8 cellular contexts compared by ENCODE assay signal in the genomic region with DNA sequence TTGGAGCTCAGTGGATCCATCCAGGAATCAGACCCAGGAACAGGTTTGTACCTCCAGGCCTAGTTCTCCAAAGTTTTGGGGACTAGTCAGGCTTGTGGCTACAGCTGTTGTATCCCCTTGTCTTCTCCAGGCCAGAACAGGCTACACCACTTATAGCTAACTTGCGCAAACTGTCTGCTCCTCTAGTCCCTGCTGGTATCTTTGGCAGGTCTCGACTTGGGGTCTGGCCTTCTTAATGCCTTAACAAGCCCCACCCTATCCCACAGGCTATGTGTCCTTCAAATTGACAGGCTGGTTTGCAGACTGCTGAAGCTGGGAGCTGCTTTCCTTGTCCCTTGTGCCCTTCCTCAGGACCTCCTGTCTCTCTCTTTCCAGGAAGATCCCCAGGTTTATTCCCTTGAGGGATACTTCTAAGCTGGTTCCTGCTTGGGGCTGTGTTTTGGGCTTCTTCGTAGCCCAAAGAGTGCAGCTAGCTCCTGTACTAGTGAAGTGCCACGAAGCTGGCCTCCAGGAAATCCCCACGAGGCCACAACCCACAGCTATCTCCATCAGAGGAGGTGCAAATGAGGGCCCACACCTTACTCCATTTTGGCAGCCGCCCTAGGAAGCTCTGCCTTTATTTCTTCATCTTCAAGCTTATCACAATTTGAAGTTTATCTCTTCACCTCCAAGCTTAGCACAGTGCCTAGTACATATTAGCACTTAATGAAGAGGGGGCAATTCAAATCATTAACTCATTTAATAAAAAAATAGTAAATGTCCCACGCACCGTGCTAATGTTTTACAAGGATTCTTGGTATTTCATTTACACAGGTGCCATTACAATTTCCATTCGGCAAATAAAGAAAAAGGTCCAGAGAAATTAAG. TPM values are rescaled to one million over a fixed set of nuclear protein-coding genes. Genes with fewer than 3 reads are reported as not detected.
DNase-seq lines count a peak whose midpoint lies in the region; ATAC-seq, FAIRE-seq and TF ChIP-seq lines count a peak whose summit lies in the region.

No MANE protein-coding gene starts in this region.

- H3K79me2 ChIP-seq in HepG2 (ENCODE audit: insufficient read depth, low read length) = peaks cover 5% of the 10 kb centered on the region

- WGBS in HepG2 (ENCODE audit: low lambda C conversion rate) = 45% methylated on average over 9 of the region's 9 CpGs

- H3K27ac Mint-ChIP-seq in activated naive CD8-positive, alpha-beta T cell = peak overlapping the region; percentile 93

- FAIRE-seq in HepG2 (lab: Jason Lieb, UNC) = no peak

- H3K9me3 ChIP-seq in HepG2 (ENCODE audit: low read length) = no peaks in the 10 kb centered on the region
- no peaks in the 10 kb centered on the region for H3K9me3 ChIP-seq in subcutaneous abdominal adipose tissue (ENCODE audit: control insufficient read depth in 5 of 5, low read length in 5 of 5)

- no peaks in the 10 kb centered on the region for H4K20me1 ChIP-seq in HepG2 (ENCODE audit: insufficient read depth, low read length)

- no peaks in the 10 kb centered on the region for H3K27me3 Mint-ChIP-seq in activated naive CD8-positive, alpha-beta T cell

- TF ChIP-seq EP300 in HepG2 (IDR thresholded peaks at IDR 0.05; ENCODE audit: low read depth in 2 of 2, low read length in 2 of 2) (no peak), HepG2 (CRISPR knock-in tag; IDR thresholded peaks at IDR 0.05; ENCODE audit: borderline replicate concordance) (no peak)

- peak overlapping the region; percentile 97 for H3K4me2 ChIP-seq in HepG2 (ENCODE audit: low read depth, low read length)

- peaks cover 37% of the 10 kb centered on the region for H3K4me1 Mint-ChIP-seq in activated naive CD8-positive, alpha-beta T cell (ENCODE audit: low read depth)

- H3K36me3 ChIP-seq in HepG2 (replicated peaks in 1 of 2; ENCODE audit: control insufficient read depth in 1 of 2, insufficient read depth in 2 of 2, low read length in 2 of 2) (peaks cover 3 to 18% of the 10 kb centered on the region in 2 experiments; a peak in 4 of 5 replicates), subcutaneous abdominal adipose tissue (ENCODE audit: control insufficient read depth in 5 of 5, insufficient read depth in 5 of 5, low read length in 5 of 5) (peaks cover 4 to 28% (median 23%) of the 10 kb centered on the region in 5 donors)

- in situ Hi-C loops in HepG2 (cut with HindIII; ENCODE audit: extremely low pct_ligation_motif_present, low pct_unique_long_range_greater_than_20kb) = loop anchor here (25.0 kb wide), 1 partner anchor 375 kb away; no protein-coding TSS in a partner anchor

- POLR2A ChIA-PET in HepG2 (lab: Yijun Ruan, JAX) = interaction anchor here (1.0 to 1.8 kb wide), 7 partner anchors 11 to 563 kb away, joined by 3 to 15 read pairs (median 3); a partner anchor contains a TSS

- TF ChIP-seq POLR2A in HepG2 (IDR thresholded peaks at IDR 0.05; ENCODE audit: insufficient read depth in 1 of 2, low read depth in 2 of 2, low read length in 2 of 2) = no peak

- H2AFZ ChIP-seq in HepG2 (ENCODE audit: low read length) = peak overlapping the region; percentile 88

- BruUV-seq in HepG2 (replicated peaks; lab: Mats Ljungman, UMichigan) = TSS peak; percentile 75

- DNase-seq in activated naive CD4-positive, alpha-beta T cell treated with Interleukin-2 at 50 U/mL for 16 hours = peak; percentile 45
- DNase-seq in activated naive CD4-positive, alpha-beta T cell (lab: John Stamatoyannopoulos, UW) = no peak
- DNase-seq in HepG2 (ENCODE audit: low spot score) = no peak
- DNase-seq in NCI-H2081 (lab: John Stamatoyannopoulos, UW) = no peak
- DNase-seq in 8988T = no peak

- no peaks in the 10 kb centered on the region; a peak in 1 of 5 replicates for H3K27me3 ChIP-seq in HepG2 (ENCODE audit: control insufficient read depth in 1 of 2, insufficient read depth in 2 of 2, low read length in 2 of 2)
- no peaks in the 10 kb centered on the region for H3K27me3 ChIP-seq in subcutaneous abdominal adipose tissue (ENCODE audit: control insufficient read depth in 5 of 5, insufficient read depth in 4 of 5, low read length in 5 of 5)

- ATAC-seq in HepG2 (no peak), GM21786 (IDR thresholded peaks at IDR 0.05; ENCODE audit: unreplicated experiment) (no peak)

- no peaks in the 10 kb centered on the region for H3K36me3 Mint-ChIP-seq in activated naive CD8-positive, alpha-beta T cell

- peak overlapping the region; percentile 80 to 90 (median 83) for H3K4me3 ChIP-seq in HepG2 (replicated peaks in 1 of 3; ENCODE audit: insufficient read depth in 1 of 3, low read depth in 2 of 3, low read length in 3 of 3)
- H3K4me3 ChIP-seq in subcutaneous abdominal adipose tissue (ENCODE audit: low read depth in 1 of 5, low read length in 5 of 5) = peak overlapping the region; percentile 93 to 97 (median 96)

- intact Hi-C loops in HepG2 (cut with micrococcal nuclease; ENCODE audit: unreplicated experiment) = no loop called here

- no peaks in the 10 kb centered on the region for H3K9me3 Mint-ChIP-seq in activated naive CD8-positive, alpha-beta T cell (ENCODE audit: low read depth)

- TF ChIP-seq CTCF in HepG2 (CRISPR knock-in tag; IDR thresholded peaks at IDR 0.05) = no peak

- CTCF ChIA-PET in HepG2 (lab: Yijun Ruan, JAX; ENCODE audit: low intra/inter-chr PET ratio, low total read pairs) = no interaction called here

- no peak for TF ChIP-seq RAD21 in HepG2 (CRISPR knock-in tag; IDR thresholded peaks at IDR 0.05)

- H3K27ac ChIP-seq in HepG2 (ENCODE audit: extremely low read length, insufficient read depth, low read length) (no peak overlapping the region), subcutaneous abdominal adipose tissue (ENCODE audit: low read depth, low read length) (peak overlapping the region; percentile 71)

- H3K9ac ChIP-seq in HepG2 (ENCODE audit: insufficient read depth, low read depth, low read length) = peak overlapping the region; percentile 77
- peak overlapping the region in 4 of 5 donors; percentile 80 to 97 (median 82) for H3K9ac ChIP-seq in subcutaneous abdominal adipose tissue (ENCODE audit: low read length in 5 of 5)

- H3K4me3 Mint-ChIP-seq in activated naive CD8-positive, alpha-beta T cell = peak overlapping the region; percentile 90

- H3K4me1 ChIP-seq in HepG2 (ENCODE audit: insufficient read depth, low read length) = peaks cover 28% of the 10 kb centered on the region
- peaks cover 8 to 25% (median 22%) of the 10 kb centered on the region in 5 donors for H3K4me1 ChIP-seq in subcutaneous abdominal adipose tissue (ENCODE audit: control insufficient read depth in 5 of 5, insufficient read depth in 5 of 5, low read length in 5 of 5)

TF ChIP-seq in HepG2, 621 proteins besides CTCF, POLR2A, EP300 and RAD21:
- TF ChIP-seq ZNF790 (CRISPR knock-in tag; IDR thresholded peaks at IDR 0.05; ENCODE audit: borderline replicate concordance) = 0 out of 2 replicates have a peak, but pooled peaks have one; percentile 8
- 0 out of 2 replicates have a peak, but pooled peaks have one; percentile 9 for TF ChIP-seq ZNF446 (CRISPR knock-in tag; IDR thresholded peaks at IDR 0.05)
- TF ChIP-seq ZNF430 (CRISPR knock-in tag; IDR thresholded peaks at IDR 0.05) = no peak

RNA-seq across cellular contexts. Expression of a gene that starts 0.7 kb away (rescaled TPM):
- 17.5 and 17.6 TPM in 2 replicates for total RNA-seq in HepG2 (2016; rRNA removed; fragmentation: Illumina TruSeq; extraction: Trizol)
- total RNA-seq in HepG2 (2016; cell fraction: cytosol; rRNA removed; fragmentation: Illumina TruSeq; extraction: Trizol; ENCODE audit: low read depth) = 3.8 and 4.1 TPM in 2 replicates
- 14.9 and 16.7 TPM in 2 replicates for total RNA-seq in HepG2 (2016; cell fraction: insoluble cytoplasmic fraction; rRNA removed; fragmentation: Illumina TruSeq; extraction: Trizol)
- 6.2 and 6.9 TPM in 2 replicates for total RNA-seq in HepG2 (2016; cell fraction: membrane; rRNA removed; fragmentation: Illumina TruSeq; extraction: Trizol)
- 21.6 and 21.7 TPM in 2 replicates for total RNA-seq in HepG2 (2016; cell fraction: nucleus; rRNA removed; fragmentation: Illumina TruSeq; extraction: Trizol)
- 32.7 and 35.9 TPM in 2 replicates for polyA plus RNA-seq in HepG2 (2011; rRNA removed)
- 29.2 and 38.0 TPM in 2 replicates for polyA plus RNA-seq in HepG2 (2011; cell fraction: cytosol; rRNA removed)
- 94.5 and 103 TPM in 2 replicates for polyA plus RNA-seq in HepG2 (2011; cell fraction: nucleus; rRNA removed)
- 17.8 and 20.9 TPM in 2 replicates for polyA plus RNA-seq in HepG2 (2012)
- polyA plus RNA-seq in HepG2 (2016; cell fraction: cytosol; fragmentation: Illumina TruSeq; extraction: Trizol; ENCODE audit: low read depth) = 4.4 and 5.5 TPM in 2 replicates
- 25.6 and 29.7 TPM in 2 replicates for polyA plus RNA-seq in HepG2 (2016; cell fraction: insoluble cytoplasmic fraction; fragmentation: Illumina TruSeq; extraction: Trizol; ENCODE audit: low read depth)
- 5.7 and 6.1 TPM in 2 replicates for polyA plus RNA-seq in HepG2 (2016; cell fraction: membrane; fragmentation: Illumina TruSeq; extraction: Trizol; ENCODE audit: low read depth)
- 56.4 and 59.5 TPM in 2 replicates for polyA plus RNA-seq in HepG2 (2016; cell fraction: nucleus; fragmentation: Illumina TruSeq; extraction: Trizol; ENCODE audit: insufficient read depth, low read depth)
- 39.7 and 110 TPM in 2 replicates for polyA minus RNA-seq in HepG2 (2011; rRNA and poly(A)+ RNA removed; ENCODE audit: low replicate concordance)
- polyA minus RNA-seq in HepG2 (2011; cell fraction: cytosol; rRNA and poly(A)+ RNA removed) = 16.4 and 17.9 TPM in 2 replicates
- 36.8 and 45.8 TPM in 2 replicates for polyA minus RNA-seq in HepG2 (2011; cell fraction: nucleus; rRNA and poly(A)+ RNA removed)
